In genomic region chr6:135535989-135536414, GRCh38 we compare ENCODE assay signal across 9 cellular contexts. TPM values are rescaled to one million over a fixed set of nuclear protein-coding genes. Genes with fewer than 3 reads are reported as not detected.
DNase-seq lines count a peak whose midpoint lies in the region; ATAC-seq and TF ChIP-seq lines count a peak whose summit lies in the region.
"Had no signal": no experiment of that assay in that cellular context is flagged by ENCODE, and none has a peak within 500 bp of the region (broad histone marks: within the 10 kb centered on the region; RNA-seq: fewer than 3 reads in every experiment).

No MANE protein-coding gene starts in this region.

- no peaks in the 10 kb centered on the region for H3K36me3 ChIP-seq in brain microvascular endothelial cell (replicated peaks)

- ATAC-seq in GM21367 (IDR thresholded peaks at IDR 0.05; ENCODE audit: unreplicated experiment) = no peak
- ATAC-seq: activated naive CD4-positive, alpha-beta T cell treated with anti-CD3 and anti-CD28 coated beads, Interleukin-2, amount 50 U/mL, for 72 hours had no signal

- TF ChIP-seq CTCF in brain microvascular endothelial cell (IDR thresholded peaks at IDR 0.05; ENCODE audit: low read depth, low read length, missing control alignments) (peak; percentile 63), type B pancreatic cell (conservative IDR thresholded peaks at IDR 0.05) (peak; percentile 82)

- in situ Hi-C loops in brain microvascular endothelial cell (cut with HindIII; ENCODE audit: low pct_ligation_motif_present, low sequenced_read_pairs) = no loop called here

- no peak overlapping the region for H3K4me3 ChIP-seq in brain microvascular endothelial cell (ENCODE audit: low read depth, low read length)

- no peaks in the 10 kb centered on the region for H3K27me3 Mint-ChIP-seq in type B pancreatic cell

- H3K9me3 Mint-ChIP-seq in type B pancreatic cell = peaks cover 3% of the 10 kb centered on the region
- H3K9me3 Mint-ChIP-seq: activated naive CD4-positive, alpha-beta T cell treated with anti-CD3 and anti-CD28 coated beads, Interleukin-2, amount 50 U/mL, for 72 hours had no signal

- peak overlapping the region; percentile 15 for H3K27ac ChIP-seq in brain microvascular endothelial cell

- no peak overlapping the region for H3K4me3 Mint-ChIP-seq in type B pancreatic cell

- H3K27ac Mint-ChIP-seq in type B pancreatic cell = no peak overlapping the region
- H3K27ac Mint-ChIP-seq: activated naive CD4-positive, alpha-beta T cell treated with anti-CD3 and anti-CD28 coated beads, Interleukin-2, amount 50 U/mL, for 72 hours had no signal

- H3K36me3 Mint-ChIP-seq in type B pancreatic cell = no peaks in the 10 kb centered on the region
- H3K36me3 Mint-ChIP-seq: activated naive CD4-positive, alpha-beta T cell treated with anti-CD3 and anti-CD28 coated beads, Interleukin-2, amount 50 U/mL, for 72 hours had no signal

- H3K4me1 Mint-ChIP-seq in type B pancreatic cell (ENCODE audit: unreplicated experiment) = peaks cover 8% of the 10 kb centered on the region

- no peaks in the 10 kb centered on the region for H3K27me3 ChIP-seq in brain microvascular endothelial cell (replicated peaks)

- peak; percentile 46 for DNase-seq in NCI-H1092 treated with DMSO at 0.1 percent for 48 hours (lab: John Stamatoyannopoulos, UW)
- DNase-seq in NCI-H1092 (lab: John Stamatoyannopoulos, UW) = no peak
- peak; percentile 94 for DNase-seq in HCEC 1CT
- DNase-seq in NCI-H774 (lab: John Stamatoyannopoulos, UW) = peak; percentile 41
- DNase-seq in brain microvascular endothelial cell = peak; percentile 76
- peak; percentile 77 for DNase-seq in left kidney (ENCODE audit: low read depth, low spot score)
- DNase-seq in type B pancreatic cell (ENCODE audit: extremely low spot score, unreplicated experiment) = no peak

RNA-seq across cellular contexts. Expression of gene AHI1, which starts 38.5 kb away (rescaled TPM):
- total RNA-seq in type B pancreatic cell (ENCODE audit: low replicate concordance) = 20.2 and 23.2 TPM in 2 replicates

Comparison
In these comparisons a context has a peak if more than half of its experiments do, and no peak if none do; other contexts are left out.
1. DNase-seq: peak in NCI-H1092 treated with DMSO at 0.1 percent for 48 hours (single experiment), HCEC 1CT (single experiment), NCI-H774 (single experiment), brain microvascular endothelial cell (single experiment) and left kidney (single experiment); none in NCI-H1092 (single experiment) and type B pancreatic cell (single experiment).